In genomic region chr6:134175532-134176282, GRCh38 we compare ENCODE assay signal across 8 cellular contexts.
DNase-seq lines count a peak whose midpoint lies in the region; ATAC-seq and TF ChIP-seq lines count a peak whose summit lies in the region.

No MANE protein-coding gene starts in this region.

- ATAC-seq in gastroesophageal sphincter: peak; percentile 37
- peak; percentile 66 to 73 for ATAC-seq in upper lobe of left lung (ENCODE audit: low FRiP score in 2 of 2)
- no peak for ATAC-seq in GM18505 (IDR thresholded peaks at IDR 0.05; ENCODE audit: unreplicated experiment)

- H4K5ac ChIP-seq in H9 (ENCODE audit: insufficient read length, low read depth, low read length): no peak overlapping the region

- no peak for TF ChIP-seq EP300 in gastroesophageal sphincter (IDR thresholded peaks at IDR 0.05)
- TF ChIP-seq EP300 in upper lobe of left lung (IDR thresholded peaks at IDR 0.05): peak in 3 of 4 donors; percentile 49 to 71 (median 68)

- H3K9me3 ChIP-seq in H9 (ENCODE audit: control insufficient read depth, low read depth, low read length) (no peaks in the 10 kb centered on the region), gastroesophageal sphincter (no peaks in the 10 kb centered on the region), neuronal stem cell (replicated peaks in 1 of 2; ENCODE audit: control insufficient read depth in 2 of 2, insufficient read depth in 1 of 2, low read depth in 1 of 2, low read length in 2 of 2) (no peaks in the 10 kb centered on the region), upper lobe of left lung (no peaks in the 10 kb centered on the region)

- H3K27me3 ChIP-seq in H9 (ENCODE audit: insufficient read depth, low read length) (no peaks in the 10 kb centered on the region; the same call in 1 of the 2 replicates), gastroesophageal sphincter (no peaks in the 10 kb centered on the region), neuronal stem cell (ENCODE audit: control insufficient read depth in 3 of 3, insufficient read depth in 3 of 3, low read depth in 1 of 3, low read length in 3 of 3) (peaks cover 0 to 24% (median 0%) of the 10 kb centered on the region in 3 experiments), upper lobe of left lung (no peaks in the 10 kb centered on the region)

- H4K20me1 ChIP-seq in H9 (ENCODE audit: control insufficient read depth, insufficient read depth, insufficient read length): no peaks in the 10 kb centered on the region

- H4K8ac ChIP-seq in H9 (replicated peaks; ENCODE audit: insufficient read length, low read depth, low read length): no peak overlapping the region
- peak overlapping the region; percentile 52 for H4K8ac ChIP-seq in neuronal stem cell (ENCODE audit: low read depth, low read length)

- H3K4ac ChIP-seq in H9 (ENCODE audit: low read depth, low read length) (0 out of 2 replicates have a peak overlapping the region, but pooled peaks have one; percentile 13), neuronal stem cell (ENCODE audit: low read length) (no peak overlapping the region)

- H4K91ac ChIP-seq in H9 (ENCODE audit: insufficient read length, low read depth, low read length) (peak overlapping the region; percentile 68), neuronal stem cell (ENCODE audit: low read depth, low read length, poor library complexity) (no peak overlapping the region)

- H2AFZ ChIP-seq in H9 (ENCODE audit: low read length): no peak overlapping the region
- H2AFZ ChIP-seq in neuronal stem cell (ENCODE audit: low read length): peak overlapping the region; percentile 99

- peak overlapping the region; percentile 59 to 83 for H3K4me3 ChIP-seq in gastroesophageal sphincter
- H3K4me3 ChIP-seq in neuronal stem cell (ENCODE audit: low read length in 2 of 2): peak overlapping the region; percentile 57 to 90
- H3K4me3 ChIP-seq in upper lobe of left lung: peak overlapping the region; percentile 72 to 85 (median 79)

- TF ChIP-seq CTCF in H9 (conservative IDR thresholded peaks at IDR 0.05) (no peak), gastroesophageal sphincter (IDR thresholded peaks at IDR 0.05) (no peak), upper lobe of left lung (IDR thresholded peaks at IDR 0.05) (peak in 2 of 6 experiments; percentile 1 to 4)

- no peak overlapping the region for H3T11ph ChIP-seq in H9 (ENCODE audit: low read length)

- TF ChIP-seq POLR2A in gastroesophageal sphincter (IDR thresholded peaks at IDR 0.05): no peak
- peak in 1 of 4 donors; percentile 31 for TF ChIP-seq POLR2A in upper lobe of left lung (IDR thresholded peaks at IDR 0.05)
- no peak for TF ChIP-seq POLR2A in GM18505 (IDR thresholded peaks at IDR 0.05; ENCODE audit: borderline replicate concordance, extremely low read depth, insufficient read depth, insufficient read length)

- no peaks in the 10 kb centered on the region for H3K79me2 ChIP-seq in H9 (ENCODE audit: insufficient read depth, low read length)

- H2BK20ac ChIP-seq in H9 (ENCODE audit: low read depth, low read length, poor library complexity, severe bottlenecking): no peak overlapping the region

- H2BK15ac ChIP-seq in H9 (ENCODE audit: low read depth, low read length) (no peak overlapping the region), neuronal stem cell (ENCODE audit: low read length) (peak overlapping the region; percentile 90)

- H2BK5ac ChIP-seq in H9 (ENCODE audit: insufficient read length, low read length) (no peak overlapping the region), neuronal stem cell (ENCODE audit: low read length) (peak overlapping the region; percentile 79)

- no peak overlapping the region for H2BK12ac ChIP-seq in H9 (ENCODE audit: insufficient read length, low read depth, low read length)
- no peak overlapping the region for H2BK12ac ChIP-seq in neuronal stem cell (ENCODE audit: low read length)

- H3K23ac ChIP-seq in H9 (ENCODE audit: insufficient read length, low read depth, low read length) (no peak overlapping the region), neuronal stem cell (ENCODE audit: low read depth, low read length, poor library complexity) (peak overlapping the region; percentile 94)

- H3K4me2 ChIP-seq in H9 (ENCODE audit: insufficient read depth, insufficient read length, low read length) (peak overlapping the region; percentile 94), neuronal stem cell (ENCODE audit: insufficient read depth, low read length, poor library complexity, severe bottlenecking) (peak overlapping the region; percentile 89)

- no CpG with 5 or more reads among the region's 44 CpGs for WGBS in H9 (ENCODE audit: extremely low coverage, insufficient read length, low lambda C conversion rate)
- 0 to 2% methylated on average over 4 to 9 of the region's 44 CpGs for WGBS in gastroesophageal sphincter (ENCODE audit: low coverage in 1 of 2), 2 donors
- no CpG with 5 or more reads among the region's 44 CpGs for WGBS in neuronal stem cell (ENCODE audit: extremely low coverage in 2 of 2, insufficient read length in 2 of 2, insufficient replicate concordance in 1 of 2), 2 donors
- 3 to 4% methylated on average over 29 to 44 of the region's 44 CpGs for WGBS in upper lobe of left lung, 2 donors

- peak; percentile 85 for DNase-seq in ELF-1 (ENCODE audit: low read depth, low spot score)
- no peak for DNase-seq in H9
- peak; percentile 50 for DNase-seq in NCI-H2196 (lab: John Stamatoyannopoulos, UW; ENCODE audit: unreplicated experiment)
- DNase-seq in activated effector memory CD4-positive, alpha-beta T cell treated with Interleukin-2 at 50 U/mL for 16 hours: peak; percentile 33
- peak; percentile 52 for DNase-seq in neuronal stem cell (ENCODE audit: low spot score)
- peak; percentile 80 to 94 for DNase-seq in upper lobe of left lung

- H3K4me1 ChIP-seq in H9 (ENCODE audit: insufficient read depth, low read length) (no peaks in the 10 kb centered on the region; the same call in 1 of the 2 replicates), gastroesophageal sphincter (peaks cover 0 to 47% (median 4%) of the 10 kb centered on the region in 3 donors), neuronal stem cell (ENCODE audit: control insufficient read depth in 2 of 2, insufficient read depth in 1 of 2, low read depth in 1 of 2, low read length in 2 of 2) (peaks cover 0 to 5% of the 10 kb centered on the region in 2 donors), upper lobe of left lung (peaks cover 22 to 44% (median 30%) of the 10 kb centered on the region in 4 donors)

- H3K14ac ChIP-seq in H9 (ENCODE audit: insufficient read depth, low read length): peak overlapping the region; percentile 94
- peak overlapping the region; percentile 77 for H3K14ac ChIP-seq in neuronal stem cell (ENCODE audit: low read length)

- H3K9me3 Mint-ChIP-seq in H9: no peaks in the 10 kb centered on the region; a peak in 2 of 5 replicates

- peaks cover 18% of the 10 kb centered on the region for H3K23me2 ChIP-seq in H9 (ENCODE audit: insufficient read length, low read depth, low read length, poor library complexity, severe bottlenecking)

- H3K36me3 ChIP-seq in gastroesophageal sphincter (peaks cover 0 to 30% of the 10 kb centered on the region in 2 donors), neuronal stem cell (replicated peaks in 1 of 2; ENCODE audit: control insufficient read depth in 2 of 2, insufficient read depth in 2 of 2, low read length in 2 of 2) (peaks cover 0 to 2% of the 10 kb centered on the region in 2 donors), upper lobe of left lung (peaks cover 21 to 31% (median 27%) of the 10 kb centered on the region in 4 donors)

- H3K27ac ChIP-seq in H9 (ENCODE audit: insufficient read length, low read depth, low read length) (no peak overlapping the region), gastroesophageal sphincter (peak overlapping the region; percentile 69 to 97 (median 92)), neuronal stem cell (replicated peaks; ENCODE audit: low read length) (peak overlapping the region; percentile 85), upper lobe of left lung (peak overlapping the region; percentile 97 to 100 (median 99))

- peak overlapping the region; percentile 64 to 93 (median 68); a peak in 5 of 7 replicates for H3K27ac Mint-ChIP-seq in H9

- peaks cover 23% of the 10 kb centered on the region for H3K27me3 Mint-ChIP-seq in H9 (ENCODE audit: low read depth)

- H3K18ac ChIP-seq in H9 (ENCODE audit: insufficient read length, low read depth, low read length) (peak overlapping the region; percentile 40), neuronal stem cell (ENCODE audit: low read length) (peak overlapping the region; percentile 96)

- peaks cover 22 to 28% (median 25%) of the 10 kb centered on the region in 3 experiments for H3K36me3 Mint-ChIP-seq in H9 (ENCODE audit: insufficient read depth in 1 of 3, low read depth in 3 of 3)

- H2BK120ac ChIP-seq in H9 (ENCODE audit: low read depth, low read length, poor library complexity, severe bottlenecking) (no peak overlapping the region), neuronal stem cell (ENCODE audit: low read depth, low read length) (peak overlapping the region; percentile 21)

- no peak overlapping the region for H3K56ac ChIP-seq in H9 (ENCODE audit: insufficient read length, low read depth, low read length)

- no peak overlapping the region for H2AK5ac ChIP-seq in H9 (ENCODE audit: insufficient read length, low read length)
- H2AK5ac ChIP-seq in neuronal stem cell (ENCODE audit: low read depth, low read length): peak overlapping the region; percentile 44

- H3K4me3 Mint-ChIP-seq in H9: peak overlapping the region; percentile 82 to 85

- H3K9ac ChIP-seq in H9 (ENCODE audit: extremely low read depth, insufficient read length, low read length): peak overlapping the region; percentile 42
- peak overlapping the region; percentile 51 for H3K9ac ChIP-seq in neuronal stem cell (ENCODE audit: low read depth, low read length, poor library complexity)

- H3K79me1 ChIP-seq in H9 (ENCODE audit: insufficient read depth, low read depth, low read length, poor library complexity, severe bottlenecking): no peaks in the 10 kb centered on the region
- no peaks in the 10 kb centered on the region for H3K79me1 ChIP-seq in neuronal stem cell (ENCODE audit: low read depth, low read length)

- peaks cover 23 to 36% of the 10 kb centered on the region in 2 experiments for H3K4me1 Mint-ChIP-seq in H9
